In genomic region chr1:6899621-6900020, GRCh38 we compare ENCODE assay signal across 15 cellular contexts.
DNase-seq lines count a peak whose midpoint lies in the region; ATAC-seq, FAIRE-seq and TF ChIP-seq lines count a peak whose summit lies in the region.
"Had no signal": no experiment of that assay in that cellular context is flagged by ENCODE, and none has a peak within 500 bp of the region (broad histone marks: within the 10 kb centered on the region; RNA-seq: fewer than 3 reads in every experiment).

No MANE protein-coding gene starts in this region.

- no peak overlapping the region for H3K9ac ChIP-seq in GM12878 (ENCODE audit: control insufficient read depth, insufficient read depth, low read length)
- H3K9ac ChIP-seq in mucosa of rectum (ENCODE audit: low read depth in 1 of 2, low read length in 2 of 2) = no peak overlapping the region

- H3K79me2 ChIP-seq in GM12878 (ENCODE audit: control insufficient read depth, insufficient read depth, low read length) = no peaks in the 10 kb centered on the region

- no peak overlapping the region for H3K4me2 ChIP-seq in GM12878 (ENCODE audit: control insufficient read depth, insufficient read depth)
- H3K4me2 ChIP-seq: A549 had no signal

- no peaks in the 10 kb centered on the region for H3K36me3 ChIP-seq in GM12878 (ENCODE audit: control insufficient read depth in 2 of 2, insufficient read depth in 2 of 2, low read length in 1 of 2)
- no peaks in the 10 kb centered on the region for H3K36me3 ChIP-seq in mucosa of rectum (ENCODE audit: control insufficient read depth in 2 of 2, insufficient read depth in 2 of 2, low read length in 2 of 2)

- H2AFZ ChIP-seq in GM12878 (ENCODE audit: control insufficient read depth, low read depth, low read length) = no peak overlapping the region

- intact Hi-C loops in GM12878 (cut with micrococcal nuclease; ENCODE audit: unreplicated experiment) = no loop called here

- WGBS in GM12878 (ENCODE audit: insufficient coverage, insufficient replicate concordance, low lambda C conversion rate, missing lambda C conversion rate) = 81% methylated on average over 4 of the region's 4 CpGs

- no peak for TF ChIP-seq POLR2A in GM12878 (IDR thresholded peaks at IDR 0.05; ENCODE audit: low read depth, low read length)

- H3K27ac ChIP-seq in GM12878 (ENCODE audit: control insufficient read depth, insufficient read depth) (no peak overlapping the region), mucosa of rectum (ENCODE audit: low read depth in 2 of 2, low read length in 2 of 2) (peak overlapping the region; percentile 49 to 54)
- H3K27ac ChIP-seq: A549, HL-60 had no signal

- TF ChIP-seq EP300 in GM12878 (IDR thresholded peaks at IDR 0.05; ENCODE audit: borderline replicate concordance in 1 of 2, control insufficient read depth in 1 of 2, low read depth in 2 of 2, low read length in 2 of 2) = no peak

- no peaks in the 10 kb centered on the region for H4K20me1 ChIP-seq in GM12878 (ENCODE audit: control insufficient read depth, insufficient read depth)

- TF ChIP-seq CTCF in GM12878 (IDR thresholded peaks at IDR 0.05 in 2 of 3, conservative IDR thresholded peaks at IDR 0.05 in 1 of 3; ENCODE audit: control insufficient read depth in 2 of 3, extremely low read depth in 1 of 3, insufficient read depth in 1 of 3, low read depth in 3 of 3, low read length in 3 of 3) = no peak

- FAIRE-seq in GM19239 (lab: Jason Lieb, UNC) = peak; percentile 21
- no peak for FAIRE-seq in GM12878 (lab: Jason Lieb, UNC)
- FAIRE-seq: A549, K562 had no signal

- ATAC-seq in GM12878 (no peak), HG03045 (IDR thresholded peaks at IDR 0.05; ENCODE audit: unreplicated experiment) (no peak)
- ATAC-seq: A549, K562 had no signal

- CTCF ChIA-PET in GM12878 (lab: Yijun Ruan, JAX) = interaction anchor here (1.9 kb wide), 1 partner anchor 10 kb away, joined by 6 read pairs; no protein-coding TSS in a partner anchor

- H3K9me3 ChIP-seq in GM12878 (replicated peaks; ENCODE audit: control insufficient read depth, insufficient read depth, low read length) (no peaks in the 10 kb centered on the region), mucosa of rectum (ENCODE audit: control insufficient read depth in 2 of 2, low read length in 2 of 2) (no peaks in the 10 kb centered on the region)
- H3K9me3 ChIP-seq: A549 had no signal

- H3K4me1 ChIP-seq in GM12878 (ENCODE audit: control insufficient read depth, insufficient read depth, low read length) (no peaks in the 10 kb centered on the region), mucosa of rectum (ENCODE audit: control insufficient read depth in 2 of 2, insufficient read depth in 2 of 2, low read length in 2 of 2) (peaks cover 4 to 12% of the 10 kb centered on the region in 2 donors)
- H3K4me1 ChIP-seq: A549 had no signal

- in situ Hi-C loops in GM12878 (cut with MboI) = no loop called here

- SMC1A ChIA-PET in GM12878 (lab: Charles Lee; ENCODE audit: uncharacterized antibody, unreplicated experiment) = no interaction called here

- no peak for TF ChIP-seq RAD21 in GM12878 (IDR thresholded peaks at IDR 0.05; ENCODE audit: insufficient read depth, low read depth, low read length)

- no TSS peak for BruUV-seq in GM12878 (replicated peaks; lab: Mats Ljungman, UMichigan)

- POLR2A ChIA-PET in GM12878 (lab: Charles Lee) = no interaction called here

- H3K4me3 ChIP-seq in GM12878 (no peak overlapping the region), mucosa of rectum (ENCODE audit: low read length in 2 of 2) (peak overlapping the region in 1 of 2 donors; percentile 14)
- H3K4me3 ChIP-seq: A549, K562 had no signal

- no peaks in the 10 kb centered on the region for H3K27me3 ChIP-seq in GM12878 (replicated peaks in 1 of 2; ENCODE audit: control insufficient read depth in 2 of 2, insufficient read depth in 2 of 2, low read length in 1 of 2)
- no peaks in the 10 kb centered on the region for H3K27me3 ChIP-seq in mucosa of rectum (ENCODE audit: control insufficient read depth in 2 of 2, insufficient read depth in 2 of 2, low read length in 2 of 2)

- DNase-seq in DMS53 (lab: John Stamatoyannopoulos, UW) = peak; percentile 39
- DNase-seq in GM19239 (ENCODE audit: insufficient read length, low spot score) = no peak
- no peak for DNase-seq in GM12878 (ENCODE audit: low read depth, low spot score)
- DNase-seq in NCI-H1105 treated with DMSO at 0.1 percent for 48 hours (lab: John Stamatoyannopoulos, UW) = no peak
- DNase-seq in NCI-H2196 treated with DMSO at 0.1 percent for 48 hours (lab: John Stamatoyannopoulos, UW; ENCODE audit: unreplicated experiment) = no peak
- DNase-seq: CD8-positive, alpha-beta memory T cell; DND-41; GDM1; HCEC 1CT; HFFc6 had no signal

- RAD21 ChIA-PET in GM12878 (lab: Charles Lee; ENCODE audit: unreplicated experiment) = no interaction called here

TF ChIP-seq in GM12878, 131 proteins besides CTCF, POLR2A, EP300 and RAD21:
- TF ChIP-seq BCL3 (IDR thresholded peaks at IDR 0.05; ENCODE audit: borderline replicate concordance, insufficient read depth, low read depth, low read length, poor library complexity, severe bottlenecking) (peak; percentile 31), RFX5 (IDR thresholded peaks at IDR 0.05; ENCODE audit: low read depth, low read length) (no peak), ZNF622 (IDR thresholded peaks at IDR 0.05) (no peak)
